ENCODE assay signal across 3 cellular contexts in genomic region chr7:21690717-21691116, GRCh38.
TF ChIP-seq lines count a peak whose summit lies in the region.

No MANE protein-coding gene starts in this region.

TF ChIP-seq in SK-N-SH, 30 proteins besides CTCF, POLR2A, EP300 and RAD21:
- TF ChIP-seq, protein P1, sequence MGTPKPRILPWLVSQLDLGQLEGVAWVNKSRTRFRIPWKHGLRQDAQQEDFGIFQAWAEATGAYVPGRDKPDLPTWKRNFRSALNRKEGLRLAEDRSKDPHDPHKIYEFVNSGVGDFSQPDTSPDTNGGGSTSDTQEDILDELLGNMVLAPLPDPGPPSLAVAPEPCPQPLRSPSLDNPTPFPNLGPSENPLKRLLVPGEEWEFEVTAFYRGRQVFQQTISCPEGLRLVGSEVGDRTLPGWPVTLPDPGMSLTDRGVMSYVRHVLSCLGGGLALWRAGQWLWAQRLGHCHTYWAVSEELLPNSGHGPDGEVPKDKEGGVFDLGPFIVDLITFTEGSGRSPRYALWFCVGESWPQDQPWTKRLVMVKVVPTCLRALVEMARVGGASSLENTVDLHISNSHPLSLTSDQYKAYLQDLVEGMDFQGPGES (IDR thresholded peaks at IDR 0.05; ENCODE audit: low read depth, low read length) = no peak
- TF ChIP-seq RCOR1 (IDR thresholded peaks at IDR 0.05; ENCODE audit: low read length) = no peak
- no peak for TF ChIP-seq RFX5 (IDR thresholded peaks at IDR 0.05; ENCODE audit: low read length)
- no peak for TF ChIP-seq EZH2phosphoT487 (IDR thresholded peaks at IDR 0.05; ENCODE audit: borderline replicate concordance, low read depth)
- no peak for TF ChIP-seq MXI1 (IDR thresholded peaks at IDR 0.05; ENCODE audit: low read depth, low read length)
- TF ChIP-seq FOXJ3 (CRISPR knock-in tag; IDR thresholded peaks at IDR 0.05) = no peak
- no peak for TF ChIP-seq YY1 (IDR thresholded peaks at IDR 0.05; ENCODE audit: low read depth)
- no peak for TF ChIP-seq GATA2 (CRISPR knock-in tag; IDR thresholded peaks at IDR 0.05)
- TF ChIP-seq SMC3 (IDR thresholded peaks at IDR 0.05; ENCODE audit: low read depth, low read length) = no peak
- no peak for TF ChIP-seq RXRA (IDR thresholded peaks at IDR 0.05; ENCODE audit: borderline replicate concordance, low read depth)
- no peak for TF ChIP-seq TAF1 (IDR thresholded peaks at IDR 0.05; ENCODE audit: borderline replicate concordance, low read depth, low read length)
- no peak for TF ChIP-seq FOXM1 (IDR thresholded peaks at IDR 0.05; ENCODE audit: low read depth)
- TF ChIP-seq PBX3 (IDR thresholded peaks at IDR 0.05) = no peak
- no peak for TF ChIP-seq JUND (IDR thresholded peaks at IDR 0.05)
- TF ChIP-seq, protein P2, sequence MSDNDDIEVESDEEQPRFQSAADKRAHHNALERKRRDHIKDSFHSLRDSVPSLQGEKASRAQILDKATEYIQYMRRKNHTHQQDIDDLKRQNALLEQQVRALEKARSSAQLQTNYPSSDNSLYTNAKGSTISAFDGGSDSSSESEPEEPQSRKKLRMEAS (IDR thresholded peaks at IDR 0.05; ENCODE audit: low read depth) = no peak
- TF ChIP-seq ZBTB33 (IDR thresholded peaks at IDR 0.05; ENCODE audit: borderline replicate concordance, low read depth) = no peak
- TF ChIP-seq GABPA (IDR thresholded peaks at IDR 0.05; ENCODE audit: low read depth) = no peak
- no peak for TF ChIP-seq USF1 (IDR thresholded peaks at IDR 0.05; ENCODE audit: borderline replicate concordance, low read depth)
- TF ChIP-seq NRF1 (IDR thresholded peaks at IDR 0.05; ENCODE audit: low read depth, low read length) = no peak

TF ChIP-seq in SK-N-SH treated with all-trans-retinoic acid at 6 μM for 48 hours, 23 proteins besides CTCF, POLR2A, EP300 and RAD21 (continued from another document):
- TF ChIP-seq CREB5 (CRISPR knock-in tag; IDR thresholded peaks at IDR 0.05; ENCODE audit: low read depth) = no peak
- TF ChIP-seq RARB (CRISPR knock-in tag; IDR thresholded peaks at IDR 0.05) = no peak
- TF ChIP-seq ARNTL (CRISPR knock-in tag; IDR thresholded peaks at IDR 0.05; ENCODE audit: borderline replicate concordance, low read depth) = no peak
- TF ChIP-seq PPARA (CRISPR knock-in tag; IDR thresholded peaks at IDR 0.05; ENCODE audit: borderline replicate concordance) = no peak
- no peak for TF ChIP-seq ZNF70 (CRISPR knock-in tag; IDR thresholded peaks at IDR 0.05)

TF ChIP-seq in H1, 55 proteins besides CTCF, POLR2A, EP300 and RAD21 (continued from another document):
- no peak for TF ChIP-seq EZH2 (IDR thresholded peaks at IDR 0.05; ENCODE audit: low read depth, low read length, severe bottlenecking)
- TF ChIP-seq NRF1 (IDR thresholded peaks at IDR 0.05; ENCODE audit: low read depth, low read length) = no peak
- TF ChIP-seq USF2 (IDR thresholded peaks at IDR 0.05; ENCODE audit: low read length) = no peak
- no peak for TF ChIP-seq RFX5 (IDR thresholded peaks at IDR 0.05; ENCODE audit: borderline replicate concordance, low read depth, low read length)
- TF ChIP-seq CHD1 (IDR thresholded peaks at IDR 0.05; ENCODE audit: low read depth, low read length) = no peak
- TF ChIP-seq YY1 (IDR thresholded peaks at IDR 0.05; ENCODE audit: low read depth, low read length) = no peak
- no peak for TF ChIP-seq TAF1 (IDR thresholded peaks at IDR 0.05; ENCODE audit: low read depth, low read length)
- no peak for TF ChIP-seq KDM1A (IDR thresholded peaks at IDR 0.05; ENCODE audit: borderline replicate concordance, low read length)
- no peak for TF ChIP-seq HDAC2 (IDR thresholded peaks at IDR 0.05; ENCODE audit: borderline replicate concordance in 1 of 2, low read depth in 2 of 2, low read length in 2 of 2)
- TF ChIP-seq BCL11A (IDR thresholded peaks at IDR 0.05; ENCODE audit: low read depth in 2 of 2, low read length in 2 of 2) = no peak
- no peak for TF ChIP-seq RNF2 (IDR thresholded peaks at IDR 0.05; ENCODE audit: borderline replicate concordance, low read depth, low read length, missing control alignments, poor library complexity, severe bottlenecking)
- TF ChIP-seq, protein P2 (IDR thresholded peaks at IDR 0.05) = no peak
- no peak for TF ChIP-seq JUND (IDR thresholded peaks at IDR 0.05; ENCODE audit: low read length)
- TF ChIP-seq HDAC6 (IDR thresholded peaks at IDR 0.05; ENCODE audit: low read depth, low read length) = no peak
- TF ChIP-seq SP4 (IDR thresholded peaks at IDR 0.05; ENCODE audit: low read length) = no peak
- TF ChIP-seq SAP30 (IDR thresholded peaks at IDR 0.05; ENCODE audit: insufficient read depth, insufficient replicate concordance, low read length) = no peak
- TF ChIP-seq NANOG (IDR thresholded peaks at IDR 0.05; ENCODE audit: insufficient read depth, low read depth, low read length, poor library complexity, severe bottlenecking) = no peak
